Comparison of ENCODE assay signal across 12 cellular contexts in the genomic region with DNA sequence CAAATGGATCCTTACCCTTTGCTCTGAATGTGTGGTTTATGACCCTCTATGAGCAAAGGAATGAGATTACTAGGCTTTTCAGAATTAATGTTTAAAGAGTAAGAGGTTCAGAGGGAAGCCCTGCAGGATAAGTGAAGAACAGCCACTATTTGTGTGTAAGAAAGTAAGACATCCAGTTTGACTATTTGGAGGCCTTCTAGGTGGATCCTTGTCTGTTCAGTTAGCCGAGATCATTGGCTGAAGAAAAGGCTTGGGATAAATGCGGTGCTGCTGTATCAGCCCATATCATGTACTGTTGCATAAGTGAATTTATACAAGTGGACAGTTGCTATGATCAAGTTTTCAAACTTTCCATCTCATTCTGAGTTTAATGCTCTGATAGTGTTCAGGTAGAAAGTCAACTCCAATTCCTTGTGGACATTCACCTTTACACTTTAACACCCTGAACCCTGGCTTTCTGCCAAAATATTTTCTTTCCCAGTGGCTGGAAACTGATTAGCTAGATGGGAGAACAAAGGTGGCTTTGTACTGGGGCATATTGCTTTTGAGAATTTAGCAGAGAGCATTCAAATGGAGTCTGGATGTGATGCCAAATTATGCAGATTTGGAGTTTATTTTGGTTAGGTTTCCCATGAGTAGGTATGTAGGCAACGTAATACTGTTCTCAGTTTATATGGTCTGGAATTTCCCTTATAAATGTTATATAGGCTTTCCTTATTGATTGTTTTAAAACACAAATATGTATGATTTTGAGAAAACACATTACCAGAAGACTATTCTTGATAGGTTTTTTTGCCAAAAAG. TPM values are rescaled to one million over a fixed set of nuclear protein-coding genes. Genes with fewer than 3 reads are reported as not detected.
DNase-seq lines count a peak whose midpoint lies in the region; ATAC-seq and TF ChIP-seq lines count a peak whose summit lies in the region.
"Had no signal": no experiment of that assay in that cellular context is flagged by ENCODE, and none has a peak within 500 bp of the region (broad histone marks: within the 10 kb centered on the region; RNA-seq: fewer than 3 reads in every experiment).

No MANE protein-coding gene starts in this region.

- peaks cover 15% of the 10 kb centered on the region for H3K36me3 Mint-ChIP-seq in activated CD4-positive, alpha-beta memory T cell treated with anti-CD3 and anti-CD28 coated beads, Interleukin-2, amount 10 ng/mL, durations not matched to agents 7 days and 5 days (ENCODE audit: low read depth)

- no peak for TF ChIP-seq POLR2A in uterus (IDR thresholded peaks at IDR 0.05)

- no peak overlapping the region for H3K18ac ChIP-seq in mesendoderm (ENCODE audit: low read length)

- peak overlapping the region; percentile 37 for H3K27ac Mint-ChIP-seq in activated CD4-positive, alpha-beta memory T cell treated with anti-CD3 and anti-CD28 coated beads, Interleukin-2, amount 10 ng/mL, durations not matched to agents 7 days and 5 days

- H3K4ac ChIP-seq in mesendoderm (ENCODE audit: low read depth, low read length) = no peak overlapping the region

- peaks cover 28% of the 10 kb centered on the region for H3K4me1 Mint-ChIP-seq in activated CD4-positive, alpha-beta memory T cell treated with anti-CD3 and anti-CD28 coated beads, Interleukin-2, amount 10 ng/mL, durations not matched to agents 7 days and 5 days

- peak overlapping the region; percentile 66 for H3K27ac ChIP-seq in cardiac muscle cell
- H3K27ac ChIP-seq in liver (ENCODE audit: low read depth in 1 of 2, low read length in 2 of 2) = peak overlapping the region; percentile 64 to 65
- peak overlapping the region; percentile 84 to 97 for H3K27ac ChIP-seq in uterus
- H3K27ac ChIP-seq in mesendoderm (ENCODE audit: low read depth, low read length) = no peak overlapping the region
- H3K27ac ChIP-seq: spleen had no signal

- intact Hi-C loops in left cardiac atrium (cut with DNase I) = loop anchor here in 1 of 2 donors (5.0 to 10.0 kb wide), 2 partner anchors 119 to 562 kb away; no protein-coding TSS in a partner anchor
- intact Hi-C loops in uterus (cut with DNase I; ENCODE audit: low total_unique reads) = loop anchor here (10.0 kb wide), 1 partner anchor 122 kb away; no protein-coding TSS in a partner anchor

- DNase-seq in cardiac muscle cell (ENCODE audit: low read depth in 1 of 2, low spot score in 1 of 2) (peak; percentile 51 to 71), left cardiac atrium (no peak), uterus (no peak), mesendoderm (no peak), DMS79 treated with DMSO at 0.1 percent for 48 hours (lab: John Stamatoyannopoulos, UW) (no peak)
- no peak for DNase-seq in activated CD4-positive, alpha-beta memory T cell treated with anti-CD3 and anti-CD28 coated beads, Interleukin-2, amount 10 ng/mL, durations not matched to agents 7 days and 5 days
- DNase-seq: central memory CD4-positive, alpha-beta T cell; EL; NCI-H187 treated with DMSO at 0.1 percent for 48 hours; spleen had no signal

- H3K56ac ChIP-seq in mesendoderm (ENCODE audit: low read length) = no peak overlapping the region

- H3K4me3 ChIP-seq in cardiac muscle cell (no peak overlapping the region), liver (ENCODE audit: low read depth in 1 of 3, low read length in 3 of 3) (no peak overlapping the region), uterus (no peak overlapping the region), mesendoderm (ENCODE audit: low read length) (no peak overlapping the region)
- H3K4me3 ChIP-seq: spleen had no signal

- H4K5ac ChIP-seq in mesendoderm (ENCODE audit: low read length) = no peak overlapping the region

- H3K9ac ChIP-seq in liver (ENCODE audit: low read depth in 1 of 2, low read length in 2 of 2) (no peak overlapping the region), mesendoderm (ENCODE audit: low read length) (no peak overlapping the region)

- H3K23ac ChIP-seq in mesendoderm (ENCODE audit: low read length) = no peak overlapping the region

- H3K79me2 ChIP-seq in mesendoderm (ENCODE audit: control insufficient read depth, insufficient read depth, low read length) = peaks cover 4% of the 10 kb centered on the region

- no peak overlapping the region for H3K4me2 ChIP-seq in mesendoderm (ENCODE audit: low read length)

- no peak overlapping the region for H3K4me3 Mint-ChIP-seq in activated CD4-positive, alpha-beta memory T cell treated with anti-CD3 and anti-CD28 coated beads, Interleukin-2, amount 10 ng/mL, durations not matched to agents 7 days and 5 days

- CTCF ChIA-PET in activated CD4-positive, alpha-beta memory T cell treated with anti-CD3 and anti-CD28 coated beads, Interleukin-2, amount 10 ng/mL, durations not matched to agents 7 days and 5 days (lab: Charles Lee) = interaction anchor here (0.7 to 1.4 kb wide), 3 partner anchors 45 to 158 kb away, joined by 3 to 5 read pairs (median 3); no protein-coding TSS in a partner anchor

- no peak overlapping the region for H2BK15ac ChIP-seq in mesendoderm (replicated peaks; ENCODE audit: low read depth)

- H3K36me3 ChIP-seq in cardiac muscle cell (peaks cover 19% of the 10 kb centered on the region), liver (ENCODE audit: control insufficient read depth in 4 of 4, insufficient read depth in 3 of 4, low read depth in 1 of 4, low read length in 3 of 4) (peaks cover 0 to 5% (median 3%) of the 10 kb centered on the region in 4 donors), uterus (no peaks in the 10 kb centered on the region), mesendoderm (ENCODE audit: control insufficient read depth, insufficient read depth, low read length) (peaks cover 5% of the 10 kb centered on the region)

- no peak overlapping the region for H2BK120ac ChIP-seq in mesendoderm (ENCODE audit: low read depth, low read length)

- WGBS in liver = 35% methylated on average over 3 of the region's 3 CpGs
- no CpG with 5 or more reads among the region's 3 CpGs for WGBS in mesendoderm (ENCODE audit: extremely low coverage, insufficient coverage, low lambda C conversion rate)

- TF ChIP-seq RAD21 in liver (IDR thresholded peaks at IDR 0.05) = peak; percentile 48 to 52

- H3K27me3 Mint-ChIP-seq in activated CD4-positive, alpha-beta memory T cell treated with anti-CD3 and anti-CD28 coated beads, Interleukin-2, amount 10 ng/mL, durations not matched to agents 7 days and 5 days = no peaks in the 10 kb centered on the region

- ATAC-seq in left cardiac atrium (no peak), GM19452 (IDR thresholded peaks at IDR 0.05; ENCODE audit: unreplicated experiment) (no peak)

- H3K9me3 Mint-ChIP-seq in activated CD4-positive, alpha-beta memory T cell treated with anti-CD3 and anti-CD28 coated beads, Interleukin-2, amount 10 ng/mL, durations not matched to agents 7 days and 5 days = no peaks in the 10 kb centered on the region

- H3K27me3 ChIP-seq in cardiac muscle cell (no peaks in the 10 kb centered on the region), liver (ENCODE audit: control insufficient read depth in 4 of 4, insufficient read depth in 4 of 4, low read length in 3 of 4) (no peaks in the 10 kb centered on the region), uterus (no peaks in the 10 kb centered on the region), mesendoderm (ENCODE audit: insufficient read depth, low read length, poor library complexity) (no peaks in the 10 kb centered on the region)
- H3K27me3 ChIP-seq: spleen had no signal

- no peaks in the 10 kb centered on the region for H3K79me1 ChIP-seq in mesendoderm (ENCODE audit: low read length)

- TF ChIP-seq CTCF in cardiac muscle cell (IDR thresholded peaks at IDR 0.05; ENCODE audit: low read depth, low read length) = no peak
- TF ChIP-seq CTCF in liver (IDR thresholded peaks at IDR 0.05; ENCODE audit: low read depth, low read length, missing input control) = no peak
- no peak for TF ChIP-seq CTCF in uterus (IDR thresholded peaks at IDR 0.05)

- no peak overlapping the region for H2AK5ac ChIP-seq in mesendoderm (ENCODE audit: low read length)

- H3K9me3 ChIP-seq in cardiac muscle cell (ENCODE audit: low read depth) (no peaks in the 10 kb centered on the region), liver (ENCODE audit: control insufficient read depth in 4 of 4, low read length in 3 of 4) (no peaks in the 10 kb centered on the region), uterus (no peaks in the 10 kb centered on the region)
- H3K9me3 ChIP-seq: spleen had no signal

- POLR2A ChIA-PET in activated CD4-positive, alpha-beta memory T cell treated with anti-CD3 and anti-CD28 coated beads, Interleukin-2, amount 10 ng/mL, durations not matched to agents 7 days and 5 days (lab: Charles Lee) = no interaction called here

- H3K4me1 ChIP-seq in cardiac muscle cell (ENCODE audit: low read depth) (peaks cover 51% of the 10 kb centered on the region), liver (ENCODE audit: control insufficient read depth in 4 of 4, insufficient read depth in 4 of 4, low read length in 3 of 4) (peaks cover 3 to 58% (median 49%) of the 10 kb centered on the region in 4 donors), uterus (peaks cover 0 to 3% of the 10 kb centered on the region in 2 donors), mesendoderm (ENCODE audit: control insufficient read depth, low read depth, low read length) (no peaks in the 10 kb centered on the region)

- H2BK5ac ChIP-seq in mesendoderm (ENCODE audit: low read length) = no peak overlapping the region

- no peak overlapping the region for H4K8ac ChIP-seq in mesendoderm (ENCODE audit: low read depth, low read length)

RNA-seq across cellular contexts. Expression of a gene that starts 15.0 kb away (rescaled TPM):
- total RNA-seq in cardiac muscle cell (15.5 and 20.0 TPM in 2 replicates), left cardiac atrium (1 to 10 TPM; 3.2 to 4.6 TPM), liver (1 to 10 TPM; 6.2 to 8.8 TPM), uterus (10 to 100 TPM in 2 of 4 donors, 1 to 10 TPM in 2; 2.0 to 13.2 (median 7.8) TPM)
- polyA plus RNA-seq in cardiac muscle cell (10.2 and 20.4 TPM in 2 replicates), liver (1 to 10 TPM; 1.2 to 5.7 TPM)
- total RNA-seq in activated CD4-positive, alpha-beta memory T cell treated with anti-CD3 and anti-CD28 coated beads, Interleukin-2, amount 10 ng/mL, durations not matched to agents 7 days and 5 days = 1 to 10 TPM; 4.3 to 6.2 TPM
- 4.0 TPM for polyA plus RNA-seq in mesendoderm (2013, experiment 1 of 2)
- 3.9 TPM for polyA plus RNA-seq in mesendoderm (2013, experiment 2 of 2)

RNA-seq across cellular contexts. Expression of a gene that starts 48.5 kb away (rescaled TPM):
- total RNA-seq in cardiac muscle cell (16.1 and 23.6 TPM in 2 replicates), left cardiac atrium (1 to 10 TPM; 1.2 to 3.3 TPM), liver (under 1 TPM; 0.47 to 0.50 TPM), uterus (1 to 10 TPM in 2 of 4 donors, under 1 TPM in 1, not detected in 1; under 0.01 to 9.1 (median 3.5) TPM)
- polyA plus RNA-seq in cardiac muscle cell (26.1 and 31.8 TPM in 2 replicates), liver (under 1 TPM; 0.25 to 0.47 TPM)
- 1 to 10 TPM; 6.3 to 6.6 TPM for total RNA-seq in activated CD4-positive, alpha-beta memory T cell treated with anti-CD3 and anti-CD28 coated beads, Interleukin-2, amount 10 ng/mL, durations not matched to agents 7 days and 5 days
- polyA plus RNA-seq in mesendoderm (2013, experiment 1 of 2) = 4.5 TPM
- 4.5 TPM for polyA plus RNA-seq in mesendoderm (2013, experiment 2 of 2)

RNA-seq across cellular contexts. Expression of a gene that starts 55.0 kb away (rescaled TPM):
- total RNA-seq in cardiac muscle cell (3.0 and 3.8 TPM in 2 replicates), left cardiac atrium (1 to 10 TPM; 3.3 to 6.7 TPM), liver (10 to 100 TPM; 23.8 to 90.3 TPM), uterus (10 to 100 TPM in 3 of 4 donors, 1 to 10 TPM in 1; 9.1 to 85.4 (median 17.8) TPM)
- polyA plus RNA-seq in cardiac muscle cell (0.91 and 4.8 TPM in 2 replicates), liver (1 to 10 TPM; 5.6 to 8.9 TPM)
- total RNA-seq in activated CD4-positive, alpha-beta memory T cell treated with anti-CD3 and anti-CD28 coated beads, Interleukin-2, amount 10 ng/mL, durations not matched to agents 7 days and 5 days = not detected
- polyA plus RNA-seq in mesendoderm (2013, experiment 1 of 2) = 0.06 TPM
- 0.11 TPM for polyA plus RNA-seq in mesendoderm (2013, experiment 2 of 2)

Comparison
In these comparisons a context has a peak if more than half of its experiments do, and no peak if none do; other contexts are left out.
1. DNase-seq: peak in cardiac muscle cell (2 of 2); none in left cardiac atrium (single experiment), activated CD4-positive, alpha-beta memory T cell treated with anti-CD3 and anti-CD28 coated beads, Interleukin-2, amount 10 ng/mL, durations not matched to agents 7 days and 5 days (single experiment), uterus (0 of 2), mesendoderm (single experiment) and DMS79 treated with DMSO at 0.1 percent for 48 hours (single experiment).